8 cellular contexts compared by ENCODE assay signal in genomic region chr6:106927531-106928398, GRCh38. TPM values are rescaled to one million over a fixed set of nuclear protein-coding genes. Genes with fewer than 3 reads are reported as not detected.
DNase-seq lines count a peak whose midpoint lies in the region; ATAC-seq and TF ChIP-seq lines count a peak whose summit lies in the region.

No MANE protein-coding gene starts in this region.

- DNase-seq in GM10248 (ENCODE audit: extremely low spot score) (peak; percentile 35), NAMALWA (ENCODE audit: low spot score) (peak; percentile 57), astrocyte of the hippocampus (ENCODE audit: low read depth, low spot score) (peak; percentile 83), mucosa of gallbladder (ENCODE audit: low spot score) (peak; percentile 63), COR-L47 (lab: John Stamatoyannopoulos, UW) (no peak), DMS114 treated with DMSO at 0.1 percent for 48 hours (lab: John Stamatoyannopoulos, UW; ENCODE audit: unreplicated experiment) (no peak), posterior vena cava (ENCODE audit: low spot score) (no peak)

- no peak for ATAC-seq in GM19324 (IDR thresholded peaks at IDR 0.05; ENCODE audit: low FRiP score, unreplicated experiment)

- no peak for TF ChIP-seq CTCF in GM10248 (IDR thresholded peaks at IDR 0.05; ENCODE audit: control extremely low read depth, extremely low read depth, low read depth, missing control alignments)

- CTCF ChIA-PET in GM10248 (lab: Yijun Ruan, JAX), result no interaction called here

- POLR2A ChIA-PET in GM10248 (lab: Yijun Ruan, JAX), result no interaction called here

- intact Hi-C loops in posterior vena cava (cut with DNase I), result no loop called here

RNA-seq across cellular contexts. Expression of gene CD24, which starts 46.8 kb away (rescaled TPM):
- total RNA-seq in mucosa of gallbladder, result 2,531 TPM
- total RNA-seq in posterior vena cava, result 1 to 10 TPM; 3.0 to 7.1 TPM

Comparison
In these comparisons a context has a peak if more than half of its experiments do, and no peak if none do; other contexts are left out.
1. DNase-seq: peak in GM10248 (single experiment), NAMALWA (single experiment), astrocyte of the hippocampus (single experiment) and mucosa of gallbladder (single experiment); none in COR-L47 (single experiment), DMS114 treated with DMSO at 0.1 percent for 48 hours (single experiment) and posterior vena cava (single experiment).
2. RNA of gene CD24, which starts 46.8 kb away (total RNA-seq): 2,531 TPM in mucosa of gallbladder (single experiment); 3.0 to 7.1 TPM in posterior vena cava; every median in the first group is over 100 times any median in the second.